16 cellular contexts compared by ENCODE assay signal in the genomic region with DNA sequence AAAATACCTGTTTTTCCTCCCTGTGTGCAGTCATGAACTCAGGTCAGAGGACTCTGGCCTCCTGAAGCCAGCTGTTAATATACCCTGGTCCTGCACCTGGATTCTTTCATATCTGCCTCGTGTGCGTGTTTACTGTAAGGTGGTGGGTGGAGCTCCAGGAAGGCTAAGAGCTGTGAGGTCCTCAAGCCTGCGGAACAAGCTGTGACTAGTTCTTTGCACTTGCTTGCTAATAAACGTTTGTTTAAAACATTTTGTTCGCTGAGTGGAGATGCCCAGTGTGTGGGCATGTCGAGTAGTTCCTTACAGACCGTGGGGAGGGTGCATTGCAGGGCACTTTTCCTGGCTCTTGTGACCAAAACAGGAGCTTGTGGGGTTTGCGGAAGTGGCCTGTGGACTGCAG.
DNase-seq lines count a peak whose midpoint lies in the region; TF ChIP-seq lines count a peak whose summit lies in the region.
"Had no signal": no experiment of that assay in that cellular context is flagged by ENCODE, and none has a peak within 500 bp of the region (broad histone marks: within the 10 kb centered on the region; RNA-seq: fewer than 3 reads in every experiment).

No MANE protein-coding gene starts in this region.

- no peaks in the 10 kb centered on the region for H3K9me2 ChIP-seq in hepatocyte (replicated peaks; ENCODE audit: insufficient read depth)

- no peak for TF ChIP-seq POLR2A in suprapubic skin (IDR thresholded peaks at IDR 0.05)

- no peak overlapping the region for H3K4me2 ChIP-seq in hepatocyte

- WGBS in hepatocyte (ENCODE audit: low lambda C conversion rate, missing lambda C conversion rate), result 66% methylated on average over 8 of the region's 8 CpGs
- WGBS in suprapubic skin, result 50% methylated on average over 8 of the region's 8 CpGs

- CTCF ChIA-PET in RWPE1 (lab: Yijun Ruan, JAX), result interaction anchor here (0.6 to 1.1 kb wide), 2 partner anchors 137 to 307 kb away, joined by 3 to 4 read pairs; no protein-coding TSS in a partner anchor

- no peak for TF ChIP-seq EP300 in suprapubic skin (IDR thresholded peaks at IDR 0.05)

- H3K79me2 ChIP-seq in hepatocyte, result no peaks in the 10 kb centered on the region

- no peak for TF ChIP-seq CTCF in RWPE1 (conservative IDR thresholded peaks at IDR 0.05; ENCODE audit: low read depth)
- TF ChIP-seq CTCF in hepatocyte (IDR thresholded peaks at IDR 0.05; ENCODE audit: poor library complexity), result no peak
- TF ChIP-seq CTCF in suprapubic skin (IDR thresholded peaks at IDR 0.05), result no peak

- DNase-seq in HT-29 (ENCODE audit: low spot score), result peak; percentile 33
- peak; percentile 87 for DNase-seq in RWPE1 (ENCODE audit: low spot score)
- DNase-seq in hepatocyte (ENCODE audit: low spot score), result peak; percentile 59
- no peak for DNase-seq in suprapubic skin (ENCODE audit: low spot score in 2 of 2)
- no peak for DNase-seq in AG08395 (ENCODE audit: low spot score)
- no peak for DNase-seq in NCI-H1092 (lab: John Stamatoyannopoulos, UW)
- DNase-seq in activated CD8-positive, alpha-beta memory T cell treated with anti-CD3 and anti-CD28 coated beads, Interleukin-2, amount 50 U/mL, for 48 hours, result no peak
- DNase-seq: activated CD4-positive, alpha-beta T cell treated with anti-CD3 and anti-CD28 coated beads, Interleukin-2, amount 50 U/mL, for 1 hour; activated naive CD4-positive, alpha-beta T cell treated with anti-CD3 and anti-CD28 coated beads for 36 hours; activated T-cell treated with anti-CD3 and anti-CD28 coated beads for 4 hours; Calu3; KBM-7; NCI-H1048; NCI-H2171; stimulated activated CD4-positive, alpha-beta T cell treated with anti-CD3 and anti-CD28 coated beads, Interleukin-2, amount 100 ng/mL, for 24 hours; T-cell had no signal

- H3K27me3 ChIP-seq in hepatocyte, result no peaks in the 10 kb centered on the region
- no peaks in the 10 kb centered on the region for H3K27me3 ChIP-seq in suprapubic skin

- no peaks in the 10 kb centered on the region for H4K20me1 ChIP-seq in hepatocyte (ENCODE audit: insufficient read depth, poor library complexity, severe bottlenecking)

- no peak overlapping the region for H2AFZ ChIP-seq in hepatocyte

- POLR2A ChIA-PET in RWPE1 (lab: Yijun Ruan, JAX; ENCODE audit: low non-redundant PET), result no interaction called here

- no peaks in the 10 kb centered on the region for H3K36me3 ChIP-seq in hepatocyte (replicated peaks; ENCODE audit: insufficient read depth, low read depth)
- H3K36me3 ChIP-seq in suprapubic skin, result peaks cover 57% of the 10 kb centered on the region

- H3K4me1 ChIP-seq in hepatocyte (ENCODE audit: insufficient read depth), result no peaks in the 10 kb centered on the region
- peaks cover 13% of the 10 kb centered on the region for H3K4me1 ChIP-seq in suprapubic skin

- peak overlapping the region; percentile 84 for H3K27ac ChIP-seq in RWPE1
- H3K27ac ChIP-seq in hepatocyte, result no peak overlapping the region
- H3K27ac ChIP-seq in suprapubic skin, result peak overlapping the region; percentile 62

- no peaks in the 10 kb centered on the region for H3K9me3 ChIP-seq in hepatocyte (ENCODE audit: low read depth)
- H3K9me3 ChIP-seq in suprapubic skin, result no peaks in the 10 kb centered on the region

- no peak overlapping the region for H3K4me3 ChIP-seq in hepatocyte
- no peak overlapping the region for H3K4me3 ChIP-seq in suprapubic skin

Comparison
In these comparisons a context has a peak if more than half of its experiments do, and no peak if none do; other contexts are left out.
1. DNase-seq: peak in HT-29 (single experiment), RWPE1 (single experiment) and hepatocyte (single experiment); none in suprapubic skin (0 of 2), AG08395 (single experiment), NCI-H1092 (single experiment) and activated CD8-positive, alpha-beta memory T cell treated with anti-CD3 and anti-CD28 coated beads, Interleukin-2, amount 50 U/mL, for 48 hours (single experiment).